In genomic region chr20:63295422-63295821, GRCh38 we compare ENCODE assay signal across 16 cellular contexts. TPM values are rescaled to one million over a fixed set of nuclear protein-coding genes. Genes with fewer than 3 reads are reported as not detected.
A peak's percentile ranks its signal among the peaks of the same experiment; 100 is the strongest.
DNase-seq lines count a peak whose midpoint lies in the region; ATAC-seq and FAIRE-seq lines count a peak whose summit lies in the region.
"Had no signal": no experiment of that assay in that cellular context is flagged by ENCODE, and none has a peak within 500 bp of the region (broad histone marks: within the 10 kb centered on the region; RNA-seq: fewer than 3 reads in every experiment).

No MANE protein-coding gene starts in this region.

- DNase-seq in right cardiac atrium, result peak; percentile 10 to 49 (median 36)
- DNase-seq in cardiac septum (ENCODE audit: low spot score), result no peak
- DNase-seq in NCI-H526 treated with DMSO at 0.1 percent for 48 hours (lab: John Stamatoyannopoulos, UW), result peak; percentile 15
- peak; percentile 19 for DNase-seq in central memory CD4-positive, alpha-beta T cell
- DNase-seq in urothelium cell line (ENCODE audit: low spot score), result no peak
- no peak for DNase-seq in activated CD4-positive, alpha-beta T cell treated with anti-CD3 and anti-CD28 coated beads for 48 hours
- DNase-seq in NCI-H146 treated with DMSO at 0.1 percent for 48 hours (lab: John Stamatoyannopoulos, UW; ENCODE audit: unreplicated experiment), result no peak
- DNase-seq: activated CD4-positive, alpha-beta T cell treated with anti-CD3 and anti-CD28 coated beads, Interleukin-2, amount 10 ng/mL, durations not matched to agents 7 days and 5 days; sigmoid colon; stimulated activated naive CD4-positive, alpha-beta T cell treated with Interleukin-2 at 50 U/mL for 16 hours had no signal

- 30% methylated on average over 17 of the region's 17 CpGs for WGBS in right cardiac atrium

- no peak overlapping the region for H3K27ac ChIP-seq in right cardiac atrium (ENCODE audit: low read length)
- H3K27ac ChIP-seq: esophagus muscularis mucosa, left lung, sigmoid colon had no signal

- H3K27me3 ChIP-seq in right cardiac atrium (ENCODE audit: control insufficient read depth, insufficient read depth), result no peaks in the 10 kb centered on the region

- ATAC-seq in right cardiac atrium (no peak), GM19467 (IDR thresholded peaks at IDR 0.05; ENCODE audit: unreplicated experiment) (no peak)
- ATAC-seq: left lung had no signal

- no peaks in the 10 kb centered on the region for H3K9me3 ChIP-seq in right cardiac atrium (ENCODE audit: control insufficient read depth, low read length)
- H3K9me3 ChIP-seq: esophagus muscularis mucosa, left lung, sigmoid colon had no signal

- no peak overlapping the region for H3K4me3 ChIP-seq in right cardiac atrium (ENCODE audit: low read length)
- H3K4me3 ChIP-seq: esophagus muscularis mucosa, left lung, sigmoid colon had no signal

- intact Hi-C loops in right cardiac atrium (cut with DNase I) (no loop called here), cardiac septum (cut with DNase I) (no loop called here)

- FAIRE-seq in urothelium cell line (lab: Jason Lieb, UNC), result peak; percentile 97
- FAIRE-seq: H54 had no signal

- no peaks in the 10 kb centered on the region for H3K4me1 ChIP-seq in right cardiac atrium (ENCODE audit: control insufficient read depth, insufficient read depth, low read length)
- H3K4me1 ChIP-seq: left lung had no signal

RNA-seq across cellular contexts. Expression of gene COL20A1, which starts 2.4 kb away (rescaled TPM):
- total RNA-seq in right cardiac atrium (not detected), cardiac septum (0.22 TPM)
- not detected for polyA plus RNA-seq in right cardiac atrium
- total RNA-seq: activated CD4-positive, alpha-beta T cell treated with anti-CD3 and anti-CD28 coated beads, Interleukin-2, amount 10 ng/mL, durations not matched to agents 7 days and 5 days; left lung; sigmoid colon had no signal

RNA-seq across cellular contexts. Expression of gene ARFGAP1, which starts 22.8 kb away (rescaled TPM):
- total RNA-seq in right cardiac atrium (10 to 100 TPM; 39.5 to 50.7 (median 41.7) TPM), cardiac septum (49.5 TPM)
- 36.9 TPM for polyA plus RNA-seq in right cardiac atrium

RNA-seq across cellular contexts. Expression of gene NKAIN4, which starts 41.2 kb away (rescaled TPM):
- not detected for total RNA-seq in right cardiac atrium
- not detected for polyA plus RNA-seq in right cardiac atrium
- total RNA-seq in cardiac septum, result not detected
- total RNA-seq: activated CD4-positive, alpha-beta T cell treated with anti-CD3 and anti-CD28 coated beads, Interleukin-2, amount 10 ng/mL, durations not matched to agents 7 days and 5 days; myocyte; T-helper 1 cell treated with Interleukin-12 subunit alpha and Interleukin-12 subunit beta and Interleukin-4 antibody, amounts not matched to agents 30 ng/mL and 1 ng/mL, for 36 hours had no signal

RNA-seq across cellular contexts. Expression of gene BIRC7, which starts 59.7 kb away (rescaled TPM):
- total RNA-seq in right cardiac atrium, result not detected
- not detected for polyA plus RNA-seq in right cardiac atrium
- total RNA-seq in cardiac septum, result 1.1 TPM
- total RNA-seq: activated CD4-positive, alpha-beta T cell treated with anti-CD3 and anti-CD28 coated beads, Interleukin-2, amount 10 ng/mL, durations not matched to agents 7 days and 5 days; esophagus muscularis mucosa; myocyte; T-helper 1 cell treated with Interleukin-12 subunit alpha and Interleukin-12 subunit beta and Interleukin-4 antibody, amounts not matched to agents 30 ng/mL and 1 ng/mL, for 36 hours had no signal

Comparison
In these comparisons a context has a peak if more than half of its experiments do, and no peak if none do; other contexts are left out.
1. DNase-seq: peak in right cardiac atrium (3 of 3), NCI-H526 treated with DMSO at 0.1 percent for 48 hours (single experiment) and central memory CD4-positive, alpha-beta T cell (single experiment); none in cardiac septum (single experiment), urothelium cell line (single experiment), activated CD4-positive, alpha-beta T cell treated with anti-CD3 and anti-CD28 coated beads for 48 hours (single experiment) and NCI-H146 treated with DMSO at 0.1 percent for 48 hours (single experiment).